ENCODE assay signal across 8 cellular contexts in the genomic region with DNA sequence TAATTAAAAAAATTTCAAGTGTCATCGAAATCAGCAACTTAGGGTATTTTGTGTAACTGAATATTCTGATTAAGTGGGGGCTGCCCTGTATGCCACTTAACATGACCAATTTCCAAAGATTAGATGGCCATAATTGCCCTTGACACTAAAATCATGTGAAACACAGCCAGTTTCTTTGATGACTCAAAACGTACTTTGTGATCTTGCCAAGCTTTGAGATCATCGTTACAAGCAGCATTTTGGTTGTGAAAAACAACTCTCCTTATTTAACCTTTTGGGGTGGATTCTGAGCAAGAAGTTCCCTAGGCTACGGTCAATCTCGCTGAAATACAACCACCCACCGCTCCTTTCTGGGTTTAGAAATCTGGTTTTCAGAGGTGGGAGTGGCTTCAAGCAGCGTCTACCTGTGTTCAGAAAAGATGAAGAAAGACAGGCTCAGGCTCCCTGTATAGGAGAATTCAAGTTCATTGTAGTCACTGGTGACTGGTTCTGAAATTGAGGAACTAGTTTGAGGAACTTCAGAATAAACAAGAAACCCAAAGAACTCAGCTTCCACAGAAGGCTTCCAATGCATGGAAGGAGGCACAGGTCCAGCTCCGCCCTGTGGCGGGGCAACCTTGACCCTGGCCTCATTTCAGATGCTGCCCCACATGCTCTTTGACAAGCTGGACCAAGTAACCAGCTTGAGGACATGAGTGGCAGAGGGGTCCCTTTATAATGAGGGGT. TPM values are rescaled to one million over a fixed set of nuclear protein-coding genes. Genes with fewer than 3 reads are reported as not detected.
DNase-seq lines count a peak whose midpoint lies in the region; TF ChIP-seq lines count a peak whose summit lies in the region.

No MANE protein-coding gene starts in this region.

- WGBS in SK-N-SH (ENCODE audit: low lambda C conversion rate) = 41% methylated on average over 9 of the region's 9 CpGs

- peak in 3 of 5 donors; percentile 29 to 69 (median 35) for DNase-seq in CD4-positive, alpha-beta memory T cell
- DNase-seq in HCEC 1CT = peak; percentile 91
- DNase-seq in SK-N-SH = no peak
- DNase-seq in chondrocyte (ENCODE audit: low spot score) = no peak
- DNase-seq in uterus = peak; percentile 49 to 71
- DNase-seq in NCI-H345 (lab: John Stamatoyannopoulos, UW) = no peak
- DNase-seq in endothelial cell (ENCODE audit: low spot score) = no peak

- intact Hi-C loops in CD4-positive, alpha-beta memory T cell (cut with micrococcal nuclease) = no loop called here
- intact Hi-C loops in uterus (cut with DNase I; ENCODE audit: low total_unique reads) = no loop called here

- no peaks in the 10 kb centered on the region for H3K27me3 Mint-ChIP-seq in CD4-positive, alpha-beta memory T cell
- H3K27me3 Mint-ChIP-seq in chondrocyte (ENCODE audit: low read depth) (no peaks in the 10 kb centered on the region), endothelial cell (ENCODE audit: unreplicated experiment) (peaks cover 6% of the 10 kb centered on the region)

- H3K79me2 ChIP-seq in SK-N-SH (ENCODE audit: insufficient read depth) = peaks cover 96% of the 10 kb centered on the region

- no peaks in the 10 kb centered on the region for H3K27me3 ChIP-seq in CD4-positive, alpha-beta memory T cell (ENCODE audit: insufficient read depth, low read length)
- H3K27me3 ChIP-seq in SK-N-SH (ENCODE audit: insufficient read depth) (no peaks in the 10 kb centered on the region), mucosa of stomach (ENCODE audit: control insufficient read depth, insufficient read depth, low read length) (no peaks in the 10 kb centered on the region), uterus (no peaks in the 10 kb centered on the region)

- H3K27ac Mint-ChIP-seq in CD4-positive, alpha-beta memory T cell = peak overlapping the region; percentile 66 to 91 (median 86)
- H3K27ac Mint-ChIP-seq in chondrocyte (ENCODE audit: unreplicated experiment) = peak overlapping the region; percentile 86
- H3K27ac Mint-ChIP-seq in endothelial cell (ENCODE audit: unreplicated experiment) = no peak overlapping the region

- TF ChIP-seq CTCF in SK-N-SH (IDR thresholded peaks at IDR 0.05) = no peak
- TF ChIP-seq CTCF in chondrocyte (IDR thresholded peaks at IDR 0.05) = no peak
- no peak for TF ChIP-seq CTCF in uterus (IDR thresholded peaks at IDR 0.05)
- no peak for TF ChIP-seq CTCF in endothelial cell (IDR thresholded peaks at IDR 0.05; ENCODE audit: unreplicated experiment)

- H3K9ac ChIP-seq in SK-N-SH (peak overlapping the region; percentile 46; the same call in 1 of the 2 replicates), mucosa of stomach (ENCODE audit: low read length) (no peak overlapping the region)

- peaks cover 6% of the 10 kb centered on the region for H3K36me3 ChIP-seq in CD4-positive, alpha-beta memory T cell (ENCODE audit: insufficient read depth, low read length)
- H3K36me3 ChIP-seq in SK-N-SH (replicated peaks in 1 of 2; ENCODE audit: control insufficient read depth in 1 of 2, insufficient read depth in 2 of 2, low read length in 1 of 2) = peaks cover 15 to 32% of the 10 kb centered on the region in 2 experiments
- no peaks in the 10 kb centered on the region for H3K36me3 ChIP-seq in mucosa of stomach (ENCODE audit: control insufficient read depth, insufficient read depth, low read length)
- no peaks in the 10 kb centered on the region for H3K36me3 ChIP-seq in uterus

- POLR2A ChIA-PET in CD4-positive, alpha-beta memory T cell (lab: Charles Lee; ENCODE audit: partially characterized antibody) = interaction anchor here (2.1 to 4.5 kb wide), 3 partner anchors 9 to 147 kb away, joined by 6 to 44 read pairs (median 6); partner anchors contain the start of genes HEXIM2 and MAP3K14
- POLR2A ChIA-PET in SK-N-SH (lab: Yijun Ruan, JAX) = no interaction called here

- H2AFZ ChIP-seq in SK-N-SH (ENCODE audit: low read depth) = no peak overlapping the region

- H3K4me2 ChIP-seq in SK-N-SH = peak overlapping the region; percentile 59

- TF ChIP-seq EP300 in SK-N-SH (IDR thresholded peaks at IDR 0.05; ENCODE audit: borderline replicate concordance in 1 of 2, low read depth in 1 of 2, low read length in 1 of 2) = peak in 1 of 2 experiments; percentile 68; a peak in 2 of 4 replicates

- H3K4me1 ChIP-seq in CD4-positive, alpha-beta memory T cell (ENCODE audit: insufficient read depth, low read length) = peaks cover 94% of the 10 kb centered on the region
- peaks cover 27 to 48% of the 10 kb centered on the region in 2 experiments for H3K4me1 ChIP-seq in SK-N-SH (ENCODE audit: control insufficient read depth in 1 of 2, insufficient read depth in 2 of 2, low read depth in 1 of 2, low read length in 1 of 2)
- peaks cover 73% of the 10 kb centered on the region for H3K4me1 ChIP-seq in mucosa of stomach (ENCODE audit: control insufficient read depth, insufficient read depth, low read length)
- H3K4me1 ChIP-seq in uterus = peaks cover 20 to 22% of the 10 kb centered on the region in 2 donors

- peaks cover 44% of the 10 kb centered on the region for H3F3A ChIP-seq in SK-N-SH (replicated peaks; ENCODE audit: insufficient read depth)

- H4K20me1 ChIP-seq in SK-N-SH (ENCODE audit: insufficient read depth) = peaks cover 56% of the 10 kb centered on the region

- peaks cover 15 to 39% of the 10 kb centered on the region in 2 donors for H3K36me3 Mint-ChIP-seq in CD4-positive, alpha-beta memory T cell
- H3K36me3 Mint-ChIP-seq in chondrocyte (ENCODE audit: low read depth) (no peaks in the 10 kb centered on the region), endothelial cell (ENCODE audit: low read depth, unreplicated experiment) (peaks cover 4% of the 10 kb centered on the region)

- H3K4me3 Mint-ChIP-seq in CD4-positive, alpha-beta memory T cell = peak overlapping the region in 7 of 8 donors; percentile 21 to 68 (median 57)
- H3K4me3 Mint-ChIP-seq in chondrocyte (ENCODE audit: unreplicated experiment) (no peak overlapping the region), endothelial cell (ENCODE audit: unreplicated experiment) (no peak overlapping the region)

- TF ChIP-seq RAD21 in SK-N-SH (IDR thresholded peaks at IDR 0.05; ENCODE audit: low read length) = no peak

- H3K4me3 ChIP-seq in CD4-positive, alpha-beta memory T cell (ENCODE audit: low read length in 2 of 2) = no peak overlapping the region
- no peak overlapping the region for H3K4me3 ChIP-seq in SK-N-SH (ENCODE audit: low read depth in 2 of 2, low read length in 1 of 2)
- H3K4me3 ChIP-seq in mucosa of stomach (ENCODE audit: low read length) = peak overlapping the region; percentile 15
- no peak overlapping the region for H3K4me3 ChIP-seq in uterus

- peaks cover 58 to 91% (median 73%) of the 10 kb centered on the region in 4 donors for H3K4me1 Mint-ChIP-seq in CD4-positive, alpha-beta memory T cell
- H3K4me1 Mint-ChIP-seq in chondrocyte (ENCODE audit: low read depth) (peaks cover 56% of the 10 kb centered on the region), endothelial cell (ENCODE audit: unreplicated experiment) (no peaks in the 10 kb centered on the region)

- H3K27ac ChIP-seq in CD4-positive, alpha-beta memory T cell (ENCODE audit: low read depth, low read length) = peak overlapping the region; percentile 43
- H3K27ac ChIP-seq in SK-N-SH (ENCODE audit: low read depth in 2 of 2, low read length in 1 of 2) (peak overlapping the region; percentile 48 to 98; a peak in 3 of 4 replicates), uterus (peak overlapping the region; percentile 85 to 86)

- no peaks in the 10 kb centered on the region for H3K9me3 ChIP-seq in CD4-positive, alpha-beta memory T cell (ENCODE audit: control insufficient read depth in 1 of 2, low read length in 2 of 2)
- H3K9me3 ChIP-seq in SK-N-SH (no peaks in the 10 kb centered on the region), mucosa of stomach (ENCODE audit: control insufficient read depth, low read length) (no peaks in the 10 kb centered on the region), uterus (no peaks in the 10 kb centered on the region)

- H3K9me2 ChIP-seq in SK-N-SH = no peaks in the 10 kb centered on the region

- CTCF ChIA-PET in CD4-positive, alpha-beta memory T cell (lab: Charles Lee; ENCODE audit: partially characterized antibody) = interaction anchor here (0.6 to 5.6 kb wide), 7 partner anchors 8 to 81 kb away, joined by 3 to 63 read pairs (median 5); partner anchors contain the start of gene MAP3K14
- CTCF ChIA-PET in SK-N-SH (lab: Yijun Ruan, JAX) = interaction anchor here (0.9 to 2.5 kb wide), 6 partner anchors 9 to 78 kb away, joined by 3 to 15 read pairs (median 5); partner anchors contain the start of gene MAP3K14

- peak in 1 of 2 donors; percentile 24 for TF ChIP-seq POLR2A in uterus (IDR thresholded peaks at IDR 0.05)

- H3K9me3 Mint-ChIP-seq in CD4-positive, alpha-beta memory T cell = no peaks in the 10 kb centered on the region
- H3K9me3 Mint-ChIP-seq in chondrocyte (ENCODE audit: low read depth) (no peaks in the 10 kb centered on the region), endothelial cell (ENCODE audit: unreplicated experiment) (no peaks in the 10 kb centered on the region)

TF ChIP-seq in SK-N-SH, 30 proteins besides CTCF, POLR2A, EP300 and RAD21 (continues in another document):
- TF ChIP-seq JUND (IDR thresholded peaks at IDR 0.05) (peak; percentile 85), NFIC (IDR thresholded peaks at IDR 0.05; ENCODE audit: borderline replicate concordance) (peak; percentile 96), FOSL2 (IDR thresholded peaks at IDR 0.05; ENCODE audit: borderline replicate concordance, low read depth) (peak; percentile 74), TCF12 (IDR thresholded peaks at IDR 0.05) (peak; percentile 73), RXRA (IDR thresholded peaks at IDR 0.05; ENCODE audit: borderline replicate concordance, low read depth) (peak; percentile 80), TEAD4 (IDR thresholded peaks at IDR 0.05; ENCODE audit: borderline replicate concordance, insufficient read depth) (peak; percentile 39; the same call in 1 of the 2 replicates), FOXM1 (IDR thresholded peaks at IDR 0.05; ENCODE audit: low read depth) (no peak), POLR2AphosphoS5 (IDR thresholded peaks at IDR 0.05; ENCODE audit: low read depth, low read length) (peak; percentile 76; the same call in 1 of the 2 replicates)

RNA-seq across cellular contexts. Expression of gene MAP3K14, which starts 9.4 kb away (rescaled TPM):
- total RNA-seq in CD4-positive, alpha-beta memory T cell = 10 to 100 TPM; 48.7 to 49.3 TPM
- polyA plus RNA-seq in CD4-positive, alpha-beta memory T cell = 10 to 100 TPM in 1 of 2 donors, 1 to 10 TPM in 1; 2.3 to 14.5 TPM
- 11.9 and 13.7 TPM in 2 replicates for polyA plus RNA-seq in SK-N-SH (2012; rRNA removed)
- polyA plus RNA-seq in SK-N-SH (2012; cell fraction: cytosol; rRNA removed) = 4.4 and 7.2 TPM in 2 replicates
- polyA plus RNA-seq in SK-N-SH (2012; cell fraction: nucleus; rRNA removed) = 51.1 and 59.6 TPM in 2 replicates
- 3.9 to 8.6 TPM (median 5.2 TPM) in 3 replicates for total RNA-seq in chondrocyte
- total RNA-seq in uterus = 10 to 100 TPM in 1 of 4 donors, 1 to 10 TPM in 3; 1.0 to 22.1 (median 4.9) TPM
- total RNA-seq in endothelial cell (ENCODE audit: unreplicated experiment) = 5.2 TPM

RNA-seq across cellular contexts. Expression of gene SPATA32, which starts 45.6 kb away (rescaled TPM):
- under 1 TPM; 0.22 to 0.41 TPM for total RNA-seq in CD4-positive, alpha-beta memory T cell
- polyA plus RNA-seq in CD4-positive, alpha-beta memory T cell = under 1 TPM; 0.25 to 0.49 TPM
- polyA plus RNA-seq in SK-N-SH (2012; rRNA removed) = 0.08 TPM in 1 of 2 replicates, not detected in the other
- polyA plus RNA-seq in SK-N-SH (2012; cell fraction: cytosol; rRNA removed) = not detected in 2 replicates
- polyA plus RNA-seq in SK-N-SH (2012; cell fraction: nucleus; rRNA removed) = 0.10 TPM in 1 of 2 replicates, not detected in the other
- total RNA-seq in chondrocyte (not detected in 3 replicates), uterus (not detected), endothelial cell (ENCODE audit: unreplicated experiment) (not detected)

Comparison
In these comparisons a context has a peak if more than half of its experiments do, and no peak if none do; other contexts are left out.
1. DNase-seq: peak in CD4-positive, alpha-beta memory T cell (3 of 5), HCEC 1CT (single experiment) and uterus (2 of 2); none in SK-N-SH (single experiment), chondrocyte (single experiment), NCI-H345 (single experiment) and endothelial cell (single experiment).
2. H3K4me3 Mint-ChIP-seq: peak in CD4-positive, alpha-beta memory T cell (7 of 8); none in chondrocyte (single experiment) and endothelial cell (single experiment).
3. Peak in every context shown above with its lines, with median percentiles within 50 percentile points of each other: H3K27ac ChIP-seq.